In genomic region chr12:117037296-117038022, GRCh38 we compare ENCODE assay signal across 18 cellular contexts.
DNase-seq lines count a peak whose midpoint lies in the region; ATAC-seq and TF ChIP-seq lines count a peak whose summit lies in the region.
"Had no signal": no experiment of that assay in that cellular context is flagged by ENCODE, and none has a peak within 500 bp of the region (broad histone marks: within the 10 kb centered on the region; RNA-seq: fewer than 3 reads in every experiment).

No MANE protein-coding gene starts in this region.

- TF ChIP-seq CTCF in VCaP (conservative IDR thresholded peaks at IDR 0.05) (no peak), nephron (IDR thresholded peaks at IDR 0.05; ENCODE audit: unreplicated experiment in 3 of 3) (no peak)

- peaks cover 9% of the 10 kb centered on the region for H3K27me3 Mint-ChIP-seq in nephron (ENCODE audit: low read depth)
- H3K27me3 Mint-ChIP-seq in activated CD8-positive, alpha-beta T cell treated with anti-CD3 and anti-CD28 coated beads, Interleukin-2, amount 10 ng/mL, durations not matched to agents 7 days and 5 days (ENCODE audit: low read depth), result no peaks in the 10 kb centered on the region
- peaks cover 1% of the 10 kb centered on the region for H3K27me3 Mint-ChIP-seq in activated CD4-positive, alpha-beta memory T cell treated with anti-CD3 and anti-CD28 coated beads, Interleukin-2, amount 10 ng/mL, durations not matched to agents 7 days and 5 days

- POLR2A ChIA-PET in activated CD8-positive, alpha-beta T cell treated with anti-CD3 and anti-CD28 coated beads, Interleukin-2, amount 10 ng/mL, durations not matched to agents 7 days and 5 days (lab: Charles Lee), result interaction anchor here (1.2 kb wide), 1 partner anchor 26 kb away, joined by 3 read pairs; no protein-coding TSS in a partner anchor
- POLR2A ChIA-PET in activated CD4-positive, alpha-beta memory T cell treated with anti-CD3 and anti-CD28 coated beads, Interleukin-2, amount 10 ng/mL, durations not matched to agents 7 days and 5 days (lab: Charles Lee), result no interaction called here

- DNase-seq in left cardiac atrium (peak; percentile 10), left ventricle myocardium superior (no peak), SW480 (ENCODE audit: low spot score) (no peak)
- no peak for DNase-seq in activated CD8-positive, alpha-beta T cell treated with anti-CD3 and anti-CD28 coated beads, Interleukin-2, amount 10 ng/mL, durations not matched to agents 7 days and 5 days
- DNase-seq in activated CD4-positive, alpha-beta memory T cell treated with anti-CD3 and anti-CD28 coated beads, Interleukin-2, amount 10 ng/mL, durations not matched to agents 7 days and 5 days, result no peak
- DNase-seq: AML-193; CD8-positive, alpha-beta T cell; DND-41; GDM1; NCI-H1092; NCI-H1930; NCI-H2227 treated with DMSO at 0.1 percent for 48 hours; NCI-H524 treated with DMSO at 0.1 percent for 48 hours had no signal

- H3K36me3 Mint-ChIP-seq in nephron (ENCODE audit: low read depth), result no peaks in the 10 kb centered on the region
- H3K36me3 Mint-ChIP-seq in activated CD8-positive, alpha-beta T cell treated with anti-CD3 and anti-CD28 coated beads, Interleukin-2, amount 10 ng/mL, durations not matched to agents 7 days and 5 days (ENCODE audit: low read depth), result peaks cover 9% of the 10 kb centered on the region
- no peaks in the 10 kb centered on the region for H3K36me3 Mint-ChIP-seq in activated CD4-positive, alpha-beta memory T cell treated with anti-CD3 and anti-CD28 coated beads, Interleukin-2, amount 10 ng/mL, durations not matched to agents 7 days and 5 days (ENCODE audit: low read depth)
- H3K36me3 Mint-ChIP-seq: CD8-positive, alpha-beta T cell had no signal

- intact Hi-C loops in left cardiac atrium (cut with DNase I) (loop anchor here in 1 of 2 donors (5.0 kb wide), 1 partner anchor 60 kb away; the partner anchor contains the start of gene TESC), left ventricle myocardium superior (cut with micrococcal nuclease) (no loop called here)

- CTCF ChIA-PET in activated CD8-positive, alpha-beta T cell treated with anti-CD3 and anti-CD28 coated beads, Interleukin-2, amount 10 ng/mL, durations not matched to agents 7 days and 5 days (lab: Charles Lee), result interaction anchor here (0.6 to 1.1 kb wide), 2 partner anchors 12 to 70 kb away, joined by 3 to 5 read pairs; no protein-coding TSS in a partner anchor
- CTCF ChIA-PET in activated CD4-positive, alpha-beta memory T cell treated with anti-CD3 and anti-CD28 coated beads, Interleukin-2, amount 10 ng/mL, durations not matched to agents 7 days and 5 days (lab: Charles Lee), result interaction anchor here (0.6 kb wide), 1 partner anchor 179 kb away, joined by 3 read pairs; no protein-coding TSS in a partner anchor

- ATAC-seq in left cardiac atrium (no peak), left ventricle myocardium superior (no peak)
- ATAC-seq in activated CD8-positive, alpha-beta T cell treated with anti-CD3 and anti-CD28 coated beads, Interleukin-2, amount 10 ng/mL, durations not matched to agents 7 days and 5 days, result no peak
- ATAC-seq: A549; CD8-positive, alpha-beta T cell; K562 had no signal

- peaks cover 32% of the 10 kb centered on the region for H3K4me1 Mint-ChIP-seq in nephron
- peaks cover 5% of the 10 kb centered on the region for H3K4me1 Mint-ChIP-seq in activated CD8-positive, alpha-beta T cell treated with anti-CD3 and anti-CD28 coated beads, Interleukin-2, amount 10 ng/mL, durations not matched to agents 7 days and 5 days (ENCODE audit: low read depth)
- no peaks in the 10 kb centered on the region for H3K4me1 Mint-ChIP-seq in activated CD4-positive, alpha-beta memory T cell treated with anti-CD3 and anti-CD28 coated beads, Interleukin-2, amount 10 ng/mL, durations not matched to agents 7 days and 5 days

- peak overlapping the region; percentile 22 to 70 (median 53) for H3K27ac Mint-ChIP-seq in nephron
- no peak overlapping the region for H3K27ac Mint-ChIP-seq in activated CD8-positive, alpha-beta T cell treated with anti-CD3 and anti-CD28 coated beads, Interleukin-2, amount 10 ng/mL, durations not matched to agents 7 days and 5 days
- H3K27ac Mint-ChIP-seq in activated CD4-positive, alpha-beta memory T cell treated with anti-CD3 and anti-CD28 coated beads, Interleukin-2, amount 10 ng/mL, durations not matched to agents 7 days and 5 days, result no peak overlapping the region
- H3K27ac Mint-ChIP-seq: CD8-positive, alpha-beta T cell had no signal

- no peak overlapping the region for H3K4me3 Mint-ChIP-seq in nephron
- H3K4me3 Mint-ChIP-seq in activated CD8-positive, alpha-beta T cell treated with anti-CD3 and anti-CD28 coated beads, Interleukin-2, amount 10 ng/mL, durations not matched to agents 7 days and 5 days, result no peak overlapping the region
- H3K4me3 Mint-ChIP-seq in activated CD4-positive, alpha-beta memory T cell treated with anti-CD3 and anti-CD28 coated beads, Interleukin-2, amount 10 ng/mL, durations not matched to agents 7 days and 5 days, result no peak overlapping the region
- H3K4me3 Mint-ChIP-seq: CD8-positive, alpha-beta T cell had no signal

- peak overlapping the region; percentile 80 for H3K27ac ChIP-seq in VCaP
- H3K27ac ChIP-seq: A549, SK-N-MC had no signal

- H3K9me3 Mint-ChIP-seq in nephron, result no peaks in the 10 kb centered on the region
- no peaks in the 10 kb centered on the region for H3K9me3 Mint-ChIP-seq in activated CD8-positive, alpha-beta T cell treated with anti-CD3 and anti-CD28 coated beads, Interleukin-2, amount 10 ng/mL, durations not matched to agents 7 days and 5 days (ENCODE audit: insufficient read depth)
- H3K9me3 Mint-ChIP-seq in activated CD4-positive, alpha-beta memory T cell treated with anti-CD3 and anti-CD28 coated beads, Interleukin-2, amount 10 ng/mL, durations not matched to agents 7 days and 5 days, result no peaks in the 10 kb centered on the region
- H3K9me3 Mint-ChIP-seq: CD8-positive, alpha-beta T cell had no signal

Comparison
In these comparisons a context has a peak if more than half of its experiments do, and no peak if none do; other contexts are left out.
1. H3K27ac Mint-ChIP-seq: peak in nephron (3 of 3); none in activated CD8-positive, alpha-beta T cell treated with anti-CD3 and anti-CD28 coated beads, Interleukin-2, amount 10 ng/mL, durations not matched to agents 7 days and 5 days (single experiment) and activated CD4-positive, alpha-beta memory T cell treated with anti-CD3 and anti-CD28 coated beads, Interleukin-2, amount 10 ng/mL, durations not matched to agents 7 days and 5 days (single experiment).